ENCODE assay signal across 14 cellular contexts in genomic region chr14:31951638-31951964, GRCh38.
A peak's percentile ranks its signal among the peaks of the same experiment; 100 is the strongest.
DNase-seq lines count a peak whose midpoint lies in the region; ATAC-seq and TF ChIP-seq lines count a peak whose summit lies in the region.
"Had no signal": no experiment of that assay in that cellular context is flagged by ENCODE, and none has a peak within 500 bp of the region (broad histone marks: within the 10 kb centered on the region; RNA-seq: fewer than 3 reads in every experiment).

No MANE protein-coding gene starts in this region.

- H3K4me2 ChIP-seq in neuronal stem cell (ENCODE audit: insufficient read depth, low read length, poor library complexity, severe bottlenecking) = no peak overlapping the region

- no peak overlapping the region for H2BK12ac ChIP-seq in neuronal stem cell (ENCODE audit: low read length)

- peak overlapping the region; percentile 53 for H2AFZ ChIP-seq in neuronal stem cell (ENCODE audit: low read length)

- H3K18ac ChIP-seq in neuronal stem cell (ENCODE audit: low read length) = peak overlapping the region; percentile 39

- no peak overlapping the region for H3K14ac ChIP-seq in neuronal stem cell (ENCODE audit: low read length)

- no peak overlapping the region for H3K4me3 Mint-ChIP-seq in CD4-positive, CD25-positive, alpha-beta regulatory T cell
- no peak overlapping the region for H3K4me3 Mint-ChIP-seq in memory B cell

- no peak overlapping the region for H4K91ac ChIP-seq in neuronal stem cell (ENCODE audit: low read depth, low read length, poor library complexity)

- no peak for ATAC-seq in CD4-positive, CD25-positive, alpha-beta regulatory T cell (ENCODE audit: low read depth in 2 of 2)
- ATAC-seq in memory B cell (ENCODE audit: low read depth) = no peak
- ATAC-seq: GM12878 had no signal

- no peaks in the 10 kb centered on the region for H3K79me1 ChIP-seq in neuronal stem cell (ENCODE audit: low read depth, low read length)

- no peaks in the 10 kb centered on the region for H3K27me3 ChIP-seq in CD4-positive, CD25-positive, alpha-beta regulatory T cell (ENCODE audit: control insufficient read depth, insufficient read depth, low read length)
- H3K27me3 ChIP-seq in WERI-Rb-1 (ENCODE audit: insufficient read depth, low read depth, severe bottlenecking) = no peaks in the 10 kb centered on the region
- peaks cover 0 to 12% (median 0%) of the 10 kb centered on the region in 3 experiments for H3K27me3 ChIP-seq in neuronal stem cell (ENCODE audit: control insufficient read depth in 3 of 3, insufficient read depth in 3 of 3, low read depth in 1 of 3, low read length in 3 of 3)

- no peak for TF ChIP-seq CTCF in WERI-Rb-1 (IDR thresholded peaks at IDR 0.05; ENCODE audit: low read depth, low read length)

- no peak overlapping the region for H3K4me3 ChIP-seq in CD4-positive, CD25-positive, alpha-beta regulatory T cell (ENCODE audit: low read depth, low read length)
- H3K4me3 ChIP-seq in WERI-Rb-1 (ENCODE audit: low read depth, low read length) (no peak overlapping the region), neuronal stem cell (ENCODE audit: low read length in 2 of 2) (no peak overlapping the region)
- H3K4me3 ChIP-seq: GM12878 had no signal

- no peak overlapping the region for H2BK5ac ChIP-seq in neuronal stem cell (ENCODE audit: low read length)

- H3K9ac ChIP-seq in neuronal stem cell (ENCODE audit: low read depth, low read length, poor library complexity) = no peak overlapping the region

- no peak overlapping the region for H3K27ac ChIP-seq in CD4-positive, CD25-positive, alpha-beta regulatory T cell (ENCODE audit: insufficient read depth, low read length, poor library complexity, severe bottlenecking)
- H3K27ac ChIP-seq in WERI-Rb-1 (0 out of 2 replicates have a peak overlapping the region, but pooled peaks have one; percentile 8), neuronal stem cell (replicated peaks; ENCODE audit: low read length) (no peak overlapping the region)

- no peak overlapping the region for H3K23ac ChIP-seq in neuronal stem cell (ENCODE audit: low read depth, low read length, poor library complexity)

- no peaks in the 10 kb centered on the region for H3K9me3 Mint-ChIP-seq in CD4-positive, CD25-positive, alpha-beta regulatory T cell
- H3K9me3 Mint-ChIP-seq in memory B cell = no peaks in the 10 kb centered on the region

- no peak overlapping the region for H3K4ac ChIP-seq in neuronal stem cell (ENCODE audit: low read length)

- no peak overlapping the region for H4K8ac ChIP-seq in neuronal stem cell (ENCODE audit: low read depth, low read length)

- H3K27ac Mint-ChIP-seq in CD4-positive, CD25-positive, alpha-beta regulatory T cell = peak overlapping the region in 2 of 3 donors; percentile 20 to 67
- H3K27ac Mint-ChIP-seq in memory B cell = peak overlapping the region; percentile 39

- peaks cover 2% of the 10 kb centered on the region for H3K36me3 Mint-ChIP-seq in CD4-positive, CD25-positive, alpha-beta regulatory T cell
- no peaks in the 10 kb centered on the region for H3K36me3 Mint-ChIP-seq in memory B cell

- H2BK120ac ChIP-seq in neuronal stem cell (ENCODE audit: low read depth, low read length) = no peak overlapping the region

- H3K36me3 ChIP-seq in CD4-positive, CD25-positive, alpha-beta regulatory T cell (ENCODE audit: control insufficient read depth, insufficient read depth, low read length) = no peaks in the 10 kb centered on the region
- H3K36me3 ChIP-seq in WERI-Rb-1 = no peaks in the 10 kb centered on the region
- no peaks in the 10 kb centered on the region for H3K36me3 ChIP-seq in neuronal stem cell (replicated peaks in 1 of 2; ENCODE audit: control insufficient read depth in 2 of 2, insufficient read depth in 2 of 2, low read length in 2 of 2)

- no peak for DNase-seq in CD4-positive, CD25-positive, alpha-beta regulatory T cell
- DNase-seq in WERI-Rb-1 (no peak), memory B cell (ENCODE audit: low spot score in 2 of 2) (no peak), neuronal stem cell (ENCODE audit: low spot score) (no peak), D341Med (ENCODE audit: low spot score) (no peak), NCI-H1694 (lab: John Stamatoyannopoulos, UW) (no peak)
- no peak for DNase-seq in activated effector memory CD4-positive, alpha-beta T cell treated with anti-CD3 and anti-CD28 coated beads, Interleukin-2, amount 50 U/mL, for 16 hours
- DNase-seq: AML-193, DMS79, HCEC 1CT, MM.1S, NCI-H1105, NCI-H774 had no signal

- no peaks in the 10 kb centered on the region for H3K9me3 ChIP-seq in CD4-positive, CD25-positive, alpha-beta regulatory T cell (ENCODE audit: control insufficient read depth in 2 of 2, low read length in 2 of 2)
- no peaks in the 10 kb centered on the region for H3K9me3 ChIP-seq in WERI-Rb-1 (ENCODE audit: severe bottlenecking)
- H3K9me3 ChIP-seq in neuronal stem cell (replicated peaks in 1 of 2; ENCODE audit: control insufficient read depth in 2 of 2, insufficient read depth in 1 of 2, low read depth in 1 of 2, low read length in 2 of 2) = no peaks in the 10 kb centered on the region

- peaks cover 10% of the 10 kb centered on the region for H3K4me1 ChIP-seq in CD4-positive, CD25-positive, alpha-beta regulatory T cell (ENCODE audit: control insufficient read depth, insufficient read depth, low read length, poor library complexity, severe bottlenecking)
- peaks cover 5 to 10% of the 10 kb centered on the region in 2 donors for H3K4me1 ChIP-seq in neuronal stem cell (ENCODE audit: control insufficient read depth in 2 of 2, insufficient read depth in 1 of 2, low read depth in 1 of 2, low read length in 2 of 2)

- peaks cover under 1 to 21% (median 15%) of the 10 kb centered on the region in 4 donors for H3K4me1 Mint-ChIP-seq in CD4-positive, CD25-positive, alpha-beta regulatory T cell
- peaks cover 4% of the 10 kb centered on the region for H3K4me1 Mint-ChIP-seq in memory B cell

- no peak overlapping the region for H2AK5ac ChIP-seq in neuronal stem cell (ENCODE audit: low read depth, low read length)

- WGBS in neuronal stem cell (ENCODE audit: extremely low coverage in 2 of 2, insufficient read length in 2 of 2, insufficient replicate concordance in 1 of 2), 2 donors = no CpG with 5 or more reads among the region's 4 CpGs

- no peak overlapping the region for H2BK15ac ChIP-seq in neuronal stem cell (ENCODE audit: low read length)

- H3K27me3 Mint-ChIP-seq in CD4-positive, CD25-positive, alpha-beta regulatory T cell = no peaks in the 10 kb centered on the region
- H3K27me3 Mint-ChIP-seq in memory B cell = no peaks in the 10 kb centered on the region
